Comparison of ENCODE assay signal across 8 cellular contexts in genomic region chr1:148372731-148373130, GRCh38.
DNase-seq lines count a peak whose midpoint lies in the region; ATAC-seq lines count a peak whose summit lies in the region.
"Had no signal": no experiment of that assay in that cellular context is flagged by ENCODE, and none has a peak within 500 bp of the region (broad histone marks: within the 10 kb centered on the region; RNA-seq: fewer than 3 reads in every experiment).

No MANE protein-coding gene starts in this region.

- H3K4me3 ChIP-seq in MG63: no peak overlapping the region
- H3K4me3 ChIP-seq in esophagus (ENCODE audit: low read depth in 1 of 2, low read length in 2 of 2): no peak overlapping the region
- H3K4me3 ChIP-seq in H7 (ENCODE audit: insufficient read depth, low read depth, low read length): no peak overlapping the region

- H3K9me3 ChIP-seq in MG63: no peaks in the 10 kb centered on the region
- no peaks in the 10 kb centered on the region for H3K9me3 ChIP-seq in esophagus (ENCODE audit: control insufficient read depth in 2 of 2, insufficient read depth in 1 of 2, low read depth in 1 of 2, low read length in 1 of 2)

- peak overlapping the region; percentile 78 to 85 for H3K27ac ChIP-seq in esophagus (ENCODE audit: low read depth in 2 of 2, low read length in 1 of 2)

- WGBS in esophagus, 2 donors: 68 to 70% methylated on average over 3 of the region's 3 CpGs

- H3K36me3 ChIP-seq in MG63: no peaks in the 10 kb centered on the region
- no peaks in the 10 kb centered on the region for H3K36me3 ChIP-seq in esophagus (ENCODE audit: control insufficient read depth in 2 of 2, insufficient read depth in 2 of 2, low read length in 1 of 2)
- no peaks in the 10 kb centered on the region for H3K36me3 ChIP-seq in H7 (replicated peaks; ENCODE audit: control insufficient read depth, insufficient read depth, low read length)

- H3K4me1 ChIP-seq in esophagus (ENCODE audit: control insufficient read depth in 2 of 2, insufficient read depth in 2 of 2, low read length in 1 of 2): no peaks in the 10 kb centered on the region

- DNase-seq in MG63 (peak; percentile 24), H7 (no peak), H4 (ENCODE audit: low spot score) (no peak)
- DNase-seq in activated CD8-positive, alpha-beta memory T cell treated with anti-CD3 and anti-CD28 coated beads for 24 hours: peak; percentile 68
- DNase-seq in stimulated activated naive CD8-positive, alpha-beta T cell treated with anti-CD3 and anti-CD28 coated beads, Interleukin-15, Interleukin-2, amounts not matched to agents 100 U/mL and 50 U/mL, for 24 hours: peak; percentile 27
- DNase-seq: NCI-H2227 treated with DMSO at 0.1 percent for 48 hours had no signal

- ATAC-seq in stimulated activated naive CD8-positive, alpha-beta T cell treated with anti-CD3 and anti-CD28 coated beads, Interleukin-15, Interleukin-2, amounts not matched to agents 100 U/mL and 50 U/mL, for 24 hours: peak; percentile 77
- ATAC-seq in GM19397 (IDR thresholded peaks at IDR 0.05; ENCODE audit: unreplicated experiment): no peak

- no peaks in the 10 kb centered on the region for H3K27me3 ChIP-seq in MG63
- no peaks in the 10 kb centered on the region for H3K27me3 ChIP-seq in esophagus (ENCODE audit: control insufficient read depth in 1 of 2, insufficient read depth in 2 of 2, low read length in 2 of 2)
- H3K27me3 ChIP-seq in H7 (ENCODE audit: control insufficient read depth, insufficient read depth, low read length): no peaks in the 10 kb centered on the region

Comparison
In these comparisons a context has a peak if more than half of its experiments do, and no peak if none do; other contexts are left out.
1. DNase-seq: peak in MG63 (single experiment), activated CD8-positive, alpha-beta memory T cell treated with anti-CD3 and anti-CD28 coated beads for 24 hours (single experiment) and stimulated activated naive CD8-positive, alpha-beta T cell treated with anti-CD3 and anti-CD28 coated beads, Interleukin-15, Interleukin-2, amounts not matched to agents 100 U/mL and 50 U/mL, for 24 hours (single experiment); none in H7 (single experiment) and H4 (single experiment).